Comparison of ENCODE assay signal across 17 cellular contexts in the genomic region with DNA sequence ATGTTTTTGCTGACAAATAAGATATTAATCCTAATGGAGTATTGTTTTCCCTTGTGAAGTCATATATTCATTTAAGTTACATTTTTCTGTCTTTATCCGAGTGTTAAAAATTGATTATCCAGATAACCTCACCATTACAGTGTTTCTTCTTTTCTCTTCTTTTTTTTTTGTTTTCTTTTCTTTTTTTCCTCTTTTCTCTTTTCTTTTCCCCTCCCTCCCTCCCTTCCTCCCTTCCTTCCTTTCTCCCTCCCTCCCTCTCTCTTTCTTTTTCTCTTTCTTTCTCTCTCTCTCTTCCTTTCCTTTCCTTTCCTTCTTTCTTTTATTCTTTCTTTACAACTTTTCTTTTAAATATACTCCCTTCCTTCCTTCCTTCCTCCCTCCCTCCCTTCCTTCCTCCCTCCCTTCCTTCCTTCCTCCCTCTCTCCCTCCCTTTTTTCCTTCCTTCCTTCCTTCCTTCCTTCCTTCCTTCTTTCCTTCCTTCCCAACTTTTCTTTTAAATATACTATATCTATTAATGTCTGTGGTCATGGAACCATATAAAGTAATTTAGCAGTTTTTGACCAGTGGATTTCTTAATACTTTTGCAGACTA. TPM values are rescaled to one million over a fixed set of nuclear protein-coding genes. Genes with fewer than 3 reads are reported as not detected.
A peak's percentile ranks its signal among the peaks of the same experiment; 100 is the strongest.
DNase-seq lines count a peak whose midpoint lies in the region; ATAC-seq and TF ChIP-seq lines count a peak whose summit lies in the region.
"Had no signal": no experiment of that assay in that cellular context is flagged by ENCODE, and none has a peak within 500 bp of the region (broad histone marks: within the 10 kb centered on the region; RNA-seq: fewer than 3 reads in every experiment).

No MANE protein-coding gene starts in this region.

- H3K27ac Mint-ChIP-seq in T-helper 17 cell (peak overlapping the region; percentile 37), memory B cell (peak overlapping the region; percentile 65), progenitor cell of endocrine pancreas (no peak overlapping the region)
- H3K27ac Mint-ChIP-seq: CD8-positive, alpha-beta T cell had no signal

- CTCF ChIA-PET in A673 (lab: Charles Lee) (no interaction called here), HEK293 (lab: Yijun Ruan, JAX) (interaction anchor here (0.5 kb wide), 1 partner anchor 8 kb away, joined by 3 read pairs; no protein-coding TSS in a partner anchor)

- H3K9me3 Mint-ChIP-seq in memory B cell, result peaks cover 5% of the 10 kb centered on the region
- H3K9me3 Mint-ChIP-seq in progenitor cell of endocrine pancreas (ENCODE audit: low read depth), result no peaks in the 10 kb centered on the region
- H3K9me3 Mint-ChIP-seq: CD8-positive, alpha-beta T cell had no signal

- DNase-seq in A673 (ENCODE audit: low spot score) (peak; percentile 26), T-helper 17 cell (no peak), memory B cell (ENCODE audit: low spot score in 2 of 2) (no peak), NOMO-1 treated with dmso at 0.1 percent for 144 hours (lab: John Stamatoyannopoulos, UW; ENCODE audit: unreplicated experiment) (no peak), progenitor cell of endocrine pancreas (ENCODE audit: low spot score, unreplicated experiment) (no peak)
- DNase-seq: 8988T; C1 segment of cervical spinal cord; Caco-2; CD8-positive, alpha-beta T cell; DMS153; DND-41; GOT3 had no signal

- H3K4me3 Mint-ChIP-seq in T-helper 17 cell (no peak overlapping the region), memory B cell (no peak overlapping the region), progenitor cell of endocrine pancreas (ENCODE audit: low read depth) (no peak overlapping the region)
- H3K4me3 Mint-ChIP-seq: CD8-positive, alpha-beta T cell had no signal

- POLR2A ChIA-PET in A673 (lab: Charles Lee; ENCODE audit: low non-redundant PET) (no interaction called here), HEK293 (lab: Yijun Ruan, JAX) (no interaction called here)

- peak overlapping the region; percentile 59 for H3K27ac ChIP-seq in A673 (ENCODE audit: low read depth, low read length, poor library complexity, severe bottlenecking)
- no peak overlapping the region for H3K27ac ChIP-seq in HEK293 (ENCODE audit: extremely low read depth, low read depth, low read length)
- H3K27ac ChIP-seq: A549 had no signal

- TF ChIP-seq CTCF in A673 (conservative IDR thresholded peaks at IDR 0.05; ENCODE audit: low read depth, low read length), result no peak
- TF ChIP-seq CTCF in HEK293 (tag by site-specific recombination; IDR thresholded peaks at IDR 0.05), result no peak
- TF ChIP-seq CTCF in progenitor cell of endocrine pancreas (IDR thresholded peaks at IDR 0.05; ENCODE audit: unreplicated experiment), result no peak

- no peaks in the 10 kb centered on the region for H3K9me3 ChIP-seq in A673 (ENCODE audit: low read depth, low read length, poor library complexity, severe bottlenecking)
- H3K9me3 ChIP-seq in HEK293 (ENCODE audit: control insufficient read depth, insufficient read depth, low read depth, low read length), result no peaks in the 10 kb centered on the region
- H3K9me3 ChIP-seq in T-helper 17 cell (ENCODE audit: control insufficient read depth, low read length, poor library complexity, severe bottlenecking), result no peaks in the 10 kb centered on the region
- H3K9me3 ChIP-seq: A549, Caco-2, HAP-1 had no signal

- H3K4me3 ChIP-seq in A673 (ENCODE audit: low read depth, low read length, poor library complexity, severe bottlenecking) (no peak overlapping the region), HEK293 (ENCODE audit: low read depth, low read length) (no peak overlapping the region)
- H3K4me3 ChIP-seq: A549, HAP-1 had no signal

- peaks cover 15% of the 10 kb centered on the region for H3K4me1 Mint-ChIP-seq in T-helper 17 cell
- H3K4me1 Mint-ChIP-seq in memory B cell, result peaks cover 17% of the 10 kb centered on the region
- H3K4me1 Mint-ChIP-seq in progenitor cell of endocrine pancreas (ENCODE audit: low read depth), result peaks cover 18% of the 10 kb centered on the region

- H3K27me3 Mint-ChIP-seq in T-helper 17 cell (no peaks in the 10 kb centered on the region), memory B cell (no peaks in the 10 kb centered on the region), progenitor cell of endocrine pancreas (no peaks in the 10 kb centered on the region)

- H3K4me1 ChIP-seq in A673 (ENCODE audit: insufficient read depth, low read length, poor library complexity, severe bottlenecking) (peaks cover 54% of the 10 kb centered on the region), HEK293 (ENCODE audit: control insufficient read depth, insufficient read depth, low read length) (peaks cover 11% of the 10 kb centered on the region)
- H3K4me1 ChIP-seq: Caco-2 had no signal

- no peak for ATAC-seq in T-helper 17 cell
- ATAC-seq in memory B cell (ENCODE audit: low read depth), result no peak
- no peak for ATAC-seq in GM18907 (IDR thresholded peaks at IDR 0.05; ENCODE audit: unreplicated experiment)
- ATAC-seq in HG02623 (IDR thresholded peaks at IDR 0.05; ENCODE audit: unreplicated experiment), result no peak
- ATAC-seq: A549; CD8-positive, alpha-beta T cell had no signal

- no peaks in the 10 kb centered on the region for H3K36me3 ChIP-seq in A673 (ENCODE audit: insufficient read depth, low read length, poor library complexity, severe bottlenecking)
- no peaks in the 10 kb centered on the region for H3K36me3 ChIP-seq in HEK293 (ENCODE audit: control insufficient read depth in 2 of 2, insufficient read depth in 1 of 2, low read length in 2 of 2)

- H3K36me3 Mint-ChIP-seq in T-helper 17 cell (ENCODE audit: low read depth) (no peaks in the 10 kb centered on the region), memory B cell (peaks cover 5% of the 10 kb centered on the region), progenitor cell of endocrine pancreas (ENCODE audit: insufficient read depth) (no peaks in the 10 kb centered on the region)
- H3K36me3 Mint-ChIP-seq: CD8-positive, alpha-beta T cell had no signal

- no peaks in the 10 kb centered on the region for H3K27me3 ChIP-seq in A673 (replicated peaks; ENCODE audit: insufficient read depth, low read depth, low read length, poor library complexity)

- intact Hi-C loops in A673 (cut with micrococcal nuclease; ENCODE audit: unreplicated experiment), result no loop called here

- no TSS peak for BruUV-seq in A673 (replicated peaks; lab: Mats Ljungman, UMichigan)

TF ChIP-seq in HEK293, 187 proteins besides CTCF, POLR2A, EP300 and RAD21:
- TF ChIP-seq ZNF366 (tag by site-specific recombination; conservative IDR thresholded peaks at IDR 0.05) (peak; percentile 66; the same call in 1 of the 2 replicates), ZNF529 (tag by site-specific recombination; IDR thresholded peaks at IDR 0.05; ENCODE audit: insufficient replicate concordance) (no peak), PRDM1 (tag by site-specific recombination; IDR thresholded peaks at IDR 0.05) (0 out of 2 replicates have a peak, but pooled peaks have one; percentile 14)

RNA-seq across cellular contexts. Expression of a gene that starts 40.9 kb away (rescaled TPM):
- total RNA-seq in A673 (2021) (93.1 and 103 TPM in 2 replicates), T-helper 17 cell (10 to 100 TPM; 24.1 to 38.2 TPM), progenitor cell of endocrine pancreas (142 and 146 TPM in 2 replicates)
